ENCODE assay signal across 1 cellular context in genomic region chr7:30284298-30285066, GRCh38.
TF ChIP-seq lines count a peak whose summit lies in the region.

Gene ZNRF2, plus strand, starts transcription at chr7:30284597. Its CDS starts 761 bp downstream, at chr7:30285358.

TF ChIP-seq in HepG2, 621 proteins besides CTCF, POLR2A, EP300 and RAD21 (continued from another document and continues in another):
- TF ChIP-seq ZNF609 (CRISPR knock-in tag; IDR thresholded peaks at IDR 0.05; ENCODE audit: borderline replicate concordance) (peak; percentile 11; the same call in 1 of the 2 replicates), FOXO1 (CRISPR knock-in tag; IDR thresholded peaks at IDR 0.05) (0 out of 2 replicates have a peak, but pooled peaks have one; percentile 21), MBNL3 (CRISPR knock-in tag; conservative IDR thresholded peaks at IDR 0.05) (no peak), ZBTB7A (CRISPR knock-in tag; IDR thresholded peaks at IDR 0.05) (no peak), POLR2G (IDR thresholded peaks at IDR 0.05; ENCODE audit: low read depth, low read length) (peak; percentile 67), FOXP4 (CRISPR knock-in tag; IDR thresholded peaks at IDR 0.05) (0 out of 2 replicates have a peak, but pooled peaks have one; percentile 19), ZNF563 (CRISPR knock-in tag; IDR thresholded peaks at IDR 0.05) (peak; percentile 76), CHD4 (IDR thresholded peaks at IDR 0.05; ENCODE audit: borderline replicate concordance, low read length) (no peak), ADNP (CRISPR knock-in tag; IDR thresholded peaks at IDR 0.05) (no peak), ZNF576 (CRISPR knock-in tag; IDR thresholded peaks at IDR 0.05) (no peak), FLYWCH1 (CRISPR knock-in tag; IDR thresholded peaks at IDR 0.05) (no peak), ZNF674 (CRISPR knock-in tag; IDR thresholded peaks at IDR 0.05; ENCODE audit: low read depth) (no peak; the same call in 1 of the 2 replicates), ARNT (IDR thresholded peaks at IDR 0.05) (no peak), NFYC (CRISPR knock-in tag; IDR thresholded peaks at IDR 0.05) (peak; percentile 80), FOXK1 (CRISPR knock-in tag; IDR thresholded peaks at IDR 0.05; ENCODE audit: borderline replicate concordance, low read depth) (0 out of 2 replicates have a peak, but pooled peaks have one; percentile 31), ZMYM2 (CRISPR knock-in tag; IDR thresholded peaks at IDR 0.05) (no peak; the same call in 1 of the 2 replicates), ZNF367 (CRISPR knock-in tag; IDR thresholded peaks at IDR 0.05; ENCODE audit: borderline replicate concordance) (no peak), ARID2 (CRISPR knock-in tag; IDR thresholded peaks at IDR 0.05; ENCODE audit: borderline replicate concordance) (no peak), ZNF354B (CRISPR knock-in tag; IDR thresholded peaks at IDR 0.05) (no peak), KDM2A (CRISPR knock-in tag; IDR thresholded peaks at IDR 0.05; ENCODE audit: borderline replicate concordance, low read depth) (peak; percentile 62; the same call in 1 of the 2 replicates), NAIF1 (CRISPR knock-in tag; IDR thresholded peaks at IDR 0.05; ENCODE audit: borderline replicate concordance) (0 out of 2 replicates have a peak, but pooled peaks have one; percentile 3), ZNF207 (IDR thresholded peaks at IDR 0.05; ENCODE audit: borderline replicate concordance) (no peak), ZNF619 (CRISPR knock-in tag; IDR thresholded peaks at IDR 0.05) (no peak), SETDB1 (CRISPR knock-in tag; IDR thresholded peaks at IDR 0.05; ENCODE audit: borderline replicate concordance) (no peak), ZNF879 (CRISPR knock-in tag; IDR thresholded peaks at IDR 0.05) (peak; percentile 49; the same call in 1 of the 2 replicates), ZNF639 (CRISPR knock-in tag; conservative IDR thresholded peaks at IDR 0.05) (peak; percentile 94), ZBTB49 (CRISPR knock-in tag; IDR thresholded peaks at IDR 0.05; ENCODE audit: borderline replicate concordance) (no peak)
- TF ChIP-seq, protein P1, sequence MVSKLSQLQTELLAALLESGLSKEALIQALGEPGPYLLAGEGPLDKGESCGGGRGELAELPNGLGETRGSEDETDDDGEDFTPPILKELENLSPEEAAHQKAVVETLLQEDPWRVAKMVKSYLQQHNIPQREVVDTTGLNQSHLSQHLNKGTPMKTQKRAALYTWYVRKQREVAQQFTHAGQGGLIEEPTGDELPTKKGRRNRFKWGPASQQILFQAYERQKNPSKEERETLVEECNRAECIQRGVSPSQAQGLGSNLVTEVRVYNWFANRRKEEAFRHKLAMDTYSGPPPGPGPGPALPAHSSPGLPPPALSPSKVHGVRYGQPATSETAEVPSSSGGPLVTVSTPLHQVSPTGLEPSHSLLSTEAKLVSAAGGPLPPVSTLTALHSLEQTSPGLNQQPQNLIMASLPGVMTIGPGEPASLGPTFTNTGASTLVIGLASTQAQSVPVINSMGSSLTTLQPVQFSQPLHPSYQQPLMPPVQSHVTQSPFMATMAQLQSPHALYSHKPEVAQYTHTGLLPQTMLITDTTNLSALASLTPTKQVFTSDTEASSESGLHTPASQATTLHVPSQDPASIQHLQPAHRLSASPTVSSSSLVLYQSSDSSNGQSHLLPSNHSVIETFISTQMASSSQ (IDR thresholded peaks at IDR 0.05; ENCODE audit: low read depth), result no peak
- TF ChIP-seq, protein P1 (CRISPR knock-in tag; IDR thresholded peaks at IDR 0.05; ENCODE audit: borderline replicate concordance), result peak; percentile 14; the same call in 1 of the 2 replicates
- TF ChIP-seq, protein P2, sequence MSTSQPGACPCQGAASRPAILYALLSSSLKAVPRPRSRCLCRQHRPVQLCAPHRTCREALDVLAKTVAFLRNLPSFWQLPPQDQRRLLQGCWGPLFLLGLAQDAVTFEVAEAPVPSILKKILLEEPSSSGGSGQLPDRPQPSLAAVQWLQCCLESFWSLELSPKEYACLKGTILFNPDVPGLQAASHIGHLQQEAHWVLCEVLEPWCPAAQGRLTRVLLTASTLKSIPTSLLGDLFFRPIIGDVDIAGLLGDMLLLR (CRISPR knock-in tag; IDR thresholded peaks at IDR 0.05), result peak; percentile 91
- TF ChIP-seq, protein P3, sequence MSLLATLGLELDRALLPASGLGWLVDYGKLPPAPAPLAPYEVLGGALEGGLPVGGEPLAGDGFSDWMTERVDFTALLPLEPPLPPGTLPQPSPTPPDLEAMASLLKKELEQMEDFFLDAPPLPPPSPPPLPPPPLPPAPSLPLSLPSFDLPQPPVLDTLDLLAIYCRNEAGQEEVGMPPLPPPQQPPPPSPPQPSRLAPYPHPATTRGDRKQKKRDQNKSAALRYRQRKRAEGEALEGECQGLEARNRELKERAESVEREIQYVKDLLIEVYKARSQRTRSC (CRISPR knock-in tag; IDR thresholded peaks at IDR 0.05; ENCODE audit: low read depth), result no peak; the same call in 1 of the 2 replicates
- TF ChIP-seq, protein P4, sequence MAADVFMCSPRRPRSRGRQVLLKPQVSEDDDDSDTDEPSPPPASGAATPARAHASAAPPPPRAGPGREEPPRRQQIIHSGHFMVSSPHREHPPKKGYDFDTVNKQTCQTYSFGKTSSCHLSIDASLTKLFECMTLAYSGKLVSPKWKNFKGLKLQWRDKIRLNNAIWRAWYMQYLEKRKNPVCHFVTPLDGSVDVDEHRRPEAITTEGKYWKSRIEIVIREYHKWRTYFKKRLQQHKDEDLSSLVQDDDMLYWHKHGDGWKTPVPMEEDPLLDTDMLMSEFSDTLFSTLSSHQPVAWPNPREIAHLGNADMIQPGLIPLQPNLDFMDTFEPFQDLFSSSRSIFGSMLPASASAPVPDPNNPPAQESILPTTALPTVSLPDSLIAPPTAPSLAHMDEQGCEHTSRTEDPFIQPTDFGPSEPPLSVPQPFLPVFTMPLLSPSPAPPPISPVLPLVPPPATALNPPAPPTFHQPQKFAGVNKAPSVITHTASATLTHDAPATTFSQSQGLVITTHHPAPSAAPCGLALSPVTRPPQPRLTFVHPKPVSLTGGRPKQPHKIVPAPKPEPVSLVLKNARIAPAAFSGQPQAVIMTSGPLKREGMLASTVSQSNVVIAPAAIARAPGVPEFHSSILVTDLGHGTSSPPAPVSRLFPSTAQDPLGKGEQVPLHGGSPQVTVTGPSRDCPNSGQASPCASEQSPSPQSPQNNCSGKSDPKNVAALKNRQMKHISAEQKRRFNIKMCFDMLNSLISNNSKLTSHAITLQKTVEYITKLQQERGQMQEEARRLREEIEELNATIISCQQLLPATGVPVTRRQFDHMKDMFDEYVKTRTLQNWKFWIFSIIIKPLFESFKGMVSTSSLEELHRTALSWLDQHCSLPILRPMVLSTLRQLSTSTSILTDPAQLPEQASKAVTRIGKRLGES (CRISPR knock-in tag; IDR thresholded peaks at IDR 0.05; ENCODE audit: borderline replicate concordance), result no peak
